In the genomic region with DNA sequence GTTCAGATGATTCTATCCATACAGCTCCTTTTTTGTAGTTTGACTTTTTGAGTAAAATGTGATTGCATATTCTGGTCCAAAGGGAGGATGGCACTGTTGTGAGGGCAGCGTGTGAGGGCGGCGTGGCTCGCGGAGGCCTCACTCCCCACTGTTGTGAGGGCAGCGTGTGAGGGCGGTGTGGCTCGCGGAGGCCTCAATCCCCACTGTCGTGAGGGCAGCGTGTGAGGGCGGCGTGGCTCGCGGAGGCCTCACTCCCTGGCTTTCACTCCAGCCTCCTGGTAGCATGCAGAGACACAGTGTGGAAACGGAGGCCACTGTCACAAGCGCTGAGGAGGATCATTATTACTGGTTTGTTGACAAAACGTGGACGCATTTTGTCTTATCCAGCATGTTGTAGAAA, we compare ENCODE assay signal across 14 cellular contexts.
"Had no signal": no experiment of that assay in that cellular context is flagged by ENCODE, and none has a peak within 500 bp of the region (broad histone marks: within the 10 kb centered on the region; RNA-seq: fewer than 3 reads in every experiment).

No MANE protein-coding gene starts in this region.

- DNase-seq: activated CD4-positive, alpha-beta T cell treated with anti-CD3 and anti-CD28 coated beads for 48 hours; activated T-cell treated with anti-CD3 and anti-CD28 coated beads for 4 hours; esophagus squamous epithelium; foreskin fibroblast; glutamatergic neuron; naive thymus-derived CD4-positive, alpha-beta T cell; nucleus accumbens; spleen; stimulated activated CD4-positive, alpha-beta T cell treated with anti-CD3 and anti-CD28 coated beads, Interleukin-1b, Interleukin-23, amount 100 ng/mL, for 48 hours; stimulated activated naive CD8-positive, alpha-beta T cell treated with anti-CD3 and anti-CD28 coated beads, Interleukin-15, Interleukin-2, amounts not matched to agents 100 U/mL and 50 U/mL, for 24 hours; T1000 had no signal

- H3K9me3 Mint-ChIP-seq: activated naive CD4-positive, alpha-beta T cell treated with anti-CD3 and anti-CD28 coated beads, Interleukin-2, amount 50 U/mL, for 24 hours had no signal

- H3K9me3 ChIP-seq: prostate gland had no signal

- H3K27me3 Mint-ChIP-seq: activated naive CD4-positive, alpha-beta T cell treated with anti-CD3 and anti-CD28 coated beads, Interleukin-2, amount 50 U/mL, for 24 hours; naive thymus-derived CD4-positive, alpha-beta T cell had no signal

- H3K27ac ChIP-seq: esophagus squamous epithelium, prostate gland, spleen had no signal

- H3K27me3 ChIP-seq: esophagus squamous epithelium, spleen had no signal

- H3K4me3 Mint-ChIP-seq: activated naive CD4-positive, alpha-beta T cell treated with anti-CD3 and anti-CD28 coated beads, Interleukin-2, amount 50 U/mL, for 24 hours; naive thymus-derived CD4-positive, alpha-beta T cell had no signal

- H3K27ac Mint-ChIP-seq: activated naive CD4-positive, alpha-beta T cell treated with anti-CD3 and anti-CD28 coated beads, Interleukin-2, amount 50 U/mL, for 24 hours had no signal

- ATAC-seq: naive thymus-derived CD4-positive, alpha-beta T cell; sciatic nerve; stimulated activated naive CD8-positive, alpha-beta T cell treated with anti-CD3 and anti-CD28 coated beads, Interleukin-15, Interleukin-2, amounts not matched to agents 100 U/mL and 50 U/mL, for 24 hours had no signal
